In genomic region chr10:102641880-102642552, GRCh38 we compare ENCODE assay signal across 8 cellular contexts. TPM values are rescaled to one million over a fixed set of nuclear protein-coding genes. Genes with fewer than 3 reads are reported as not detected.
A peak's percentile ranks its signal among the peaks of the same experiment; 100 is the strongest.
DNase-seq lines count a peak whose midpoint lies in the region; ATAC-seq and TF ChIP-seq lines count a peak whose summit lies in the region.

No MANE protein-coding gene starts in this region.

- DNase-seq in GM04504 (ENCODE audit: low read depth) = peak; percentile 92
- peak; percentile 91 for DNase-seq in NCI-H1092 treated with DMSO at 0.1 percent for 48 hours (lab: John Stamatoyannopoulos, UW)
- peak; percentile 99 for DNase-seq in glomerular visceral epithelial cell (ENCODE audit: extremely low spot score)
- peak; percentile 98 for DNase-seq in occipital lobe (lab: John Stamatoyannopoulos, UW)

- H3K36me3 Mint-ChIP-seq in activated naive CD8-positive, alpha-beta T cell = no peaks in the 10 kb centered on the region

- ATAC-seq in HG02571 (IDR thresholded peaks at IDR 0.05; ENCODE audit: unreplicated experiment) = peak; percentile 42
- ATAC-seq in SK-N-SH treated with all-trans-retinoic acid at 6 μM for 48 hours = peak; percentile 76

- H3K27ac ChIP-seq in temporal lobe (ENCODE audit: low read depth, low read length) = peak overlapping the region; percentile 91

- no peaks in the 10 kb centered on the region for H3K27me3 Mint-ChIP-seq in activated naive CD8-positive, alpha-beta T cell

- peak overlapping the region; percentile 88 for H3K4me3 Mint-ChIP-seq in activated naive CD8-positive, alpha-beta T cell

- H3K27ac Mint-ChIP-seq in activated naive CD8-positive, alpha-beta T cell = peak overlapping the region; percentile 93

- H3K4me1 Mint-ChIP-seq in activated naive CD8-positive, alpha-beta T cell (ENCODE audit: low read depth) = peaks cover 17% of the 10 kb centered on the region

- no peaks in the 10 kb centered on the region for H3K9me3 Mint-ChIP-seq in activated naive CD8-positive, alpha-beta T cell (ENCODE audit: low read depth)

TF ChIP-seq in SK-N-SH treated with all-trans-retinoic acid at 6 μM for 48 hours, 23 proteins besides CTCF, POLR2A, EP300 and RAD21:
- TF ChIP-seq SNAI2 (CRISPR knock-in tag; IDR thresholded peaks at IDR 0.05) (no peak), RARB (CRISPR knock-in tag; IDR thresholded peaks at IDR 0.05) (no peak), TOX (CRISPR knock-in tag; IDR thresholded peaks at IDR 0.05; ENCODE audit: borderline replicate concordance) (no peak), ARNTL (CRISPR knock-in tag; IDR thresholded peaks at IDR 0.05; ENCODE audit: borderline replicate concordance, low read depth) (no peak), ZFP30 (CRISPR knock-in tag; IDR thresholded peaks at IDR 0.05) (no peak), CSDC2 (CRISPR knock-in tag; IDR thresholded peaks at IDR 0.05) (no peak), PATZ1 (CRISPR knock-in tag; IDR thresholded peaks at IDR 0.05; ENCODE audit: borderline replicate concordance) (peak; percentile 56; the same call in 1 of the 2 replicates), PPARA (CRISPR knock-in tag; IDR thresholded peaks at IDR 0.05; ENCODE audit: borderline replicate concordance) (no peak)

RNA-seq across cellular contexts. Expression of gene TRIM8, which starts 2.3 kb away (rescaled TPM):
- total RNA-seq in occipital lobe (23.4 TPM), temporal lobe (27.0 TPM)

Comparison
In these comparisons a context has a peak if more than half of its experiments do, and no peak if none do; other contexts are left out.
1. Peak in every context shown above with its lines: DNase-seq, ATAC-seq and H3K27ac ChIP-seq.